In genomic region chr17:68512967-68513474, GRCh38 we compare ENCODE assay signal across 8 cellular contexts. TPM values are rescaled to one million over a fixed set of nuclear protein-coding genes. Genes with fewer than 3 reads are reported as not detected.
DNase-seq lines count a peak whose midpoint lies in the region; ATAC-seq and TF ChIP-seq lines count a peak whose summit lies in the region.

No MANE protein-coding gene starts in this region.

- H3K9me3 Mint-ChIP-seq in activated CD4-positive, alpha-beta T cell treated with anti-CD3 and anti-CD28 coated beads, Interleukin-2, amount 10 ng/mL, durations not matched to agents 24 days and 14 days, result no peaks in the 10 kb centered on the region

- TF ChIP-seq POLR2A in breast epithelium (IDR thresholded peaks at IDR 0.05), result no peak

- no peaks in the 10 kb centered on the region for H3K9me3 ChIP-seq in breast epithelium
- H3K9me3 ChIP-seq in stomach smooth muscle (ENCODE audit: control insufficient read depth in 2 of 2, low read length in 2 of 2), result no peaks in the 10 kb centered on the region

- peaks cover 37% of the 10 kb centered on the region for H3K36me3 Mint-ChIP-seq in activated CD4-positive, alpha-beta T cell treated with anti-CD3 and anti-CD28 coated beads, Interleukin-2, amount 10 ng/mL, durations not matched to agents 24 days and 14 days (ENCODE audit: low read depth)

- peaks cover 57% of the 10 kb centered on the region for H3K4me1 Mint-ChIP-seq in activated CD4-positive, alpha-beta T cell treated with anti-CD3 and anti-CD28 coated beads, Interleukin-2, amount 10 ng/mL, durations not matched to agents 24 days and 14 days

- H3K27me3 ChIP-seq in breast epithelium, result no peaks in the 10 kb centered on the region
- no peaks in the 10 kb centered on the region for H3K27me3 ChIP-seq in layer of hippocampus (ENCODE audit: control insufficient read depth, insufficient read depth, low read length)
- no peaks in the 10 kb centered on the region for H3K27me3 ChIP-seq in stomach smooth muscle (ENCODE audit: control insufficient read depth in 1 of 2, insufficient read depth in 2 of 2, low read length in 2 of 2)

- intact Hi-C loops in activated CD4-positive, alpha-beta T cell treated with anti-CD3 and anti-CD28 coated beads, Interleukin-2, amount 10 ng/mL, durations not matched to agents 24 days and 14 days (cut with micrococcal nuclease), result loop anchor here (5.0 to 10.0 kb wide), 4 partner anchors 221 to 812 kb away; partner anchors contain the start of genes ABCA5, AMZ2, ARSG and SLC16A6
- intact Hi-C loops in breast epithelium (cut with DNase I; ENCODE audit: low total_unique reads), result loop anchor here (2.0 kb wide), 1 partner anchor 52 kb away; no protein-coding TSS in a partner anchor

- H3K9ac ChIP-seq in stomach smooth muscle (ENCODE audit: low read length in 2 of 2), result peak overlapping the region; percentile 96 to 97

- H3K4me1 ChIP-seq in breast epithelium (peaks cover 0 to 8% of the 10 kb centered on the region in 2 donors), stomach smooth muscle (ENCODE audit: control insufficient read depth, insufficient read depth, low read length) (peaks cover 4% of the 10 kb centered on the region)

- no peak for TF ChIP-seq CTCF in breast epithelium (IDR thresholded peaks at IDR 0.05)

- H3K4me3 ChIP-seq in breast epithelium (peak overlapping the region; percentile 73 to 98 (median 84)), stomach smooth muscle (ENCODE audit: low read length in 2 of 2) (peak overlapping the region; percentile 98)

- H3K27ac ChIP-seq in breast epithelium, result peak overlapping the region; percentile 99
- peak overlapping the region; percentile 99 for H3K27ac ChIP-seq in layer of hippocampus (ENCODE audit: low read depth, low read length)
- peak overlapping the region; percentile 99 for H3K27ac ChIP-seq in stomach smooth muscle (ENCODE audit: low read length)

- H3K27ac Mint-ChIP-seq in activated CD4-positive, alpha-beta T cell treated with anti-CD3 and anti-CD28 coated beads, Interleukin-2, amount 10 ng/mL, durations not matched to agents 24 days and 14 days, result peak overlapping the region; percentile 97

- no peaks in the 10 kb centered on the region for H3K27me3 Mint-ChIP-seq in activated CD4-positive, alpha-beta T cell treated with anti-CD3 and anti-CD28 coated beads, Interleukin-2, amount 10 ng/mL, durations not matched to agents 24 days and 14 days

- H3K36me3 ChIP-seq in breast epithelium (peaks cover 10% of the 10 kb centered on the region), stomach smooth muscle (ENCODE audit: control insufficient read depth in 2 of 2, insufficient read depth in 2 of 2, low read length in 2 of 2) (peaks cover 5 to 10% of the 10 kb centered on the region in 2 donors)

- DNase-seq in activated CD4-positive, alpha-beta T cell treated with anti-CD3 and anti-CD28 coated beads, Interleukin-2, amount 10 ng/mL, durations not matched to agents 24 days and 14 days, result peak; percentile 75
- no peak for DNase-seq in activated CD4-positive, alpha-beta T cell treated with anti-CD3 and anti-CD28 coated beads, Interleukin-2, amount 50 U/mL, for 4 hours
- DNase-seq in NCI-H526 treated with DMSO at 0.1 percent for 48 hours (lab: John Stamatoyannopoulos, UW), result peak; percentile 38
- DNase-seq in breast epithelium (ENCODE audit: low spot score in 2 of 2), result no peak
- no peak for DNase-seq in ecto neural progenitor cell (ENCODE audit: low spot score)

- no peak for ATAC-seq in HG03520 (IDR thresholded peaks at IDR 0.05; ENCODE audit: unreplicated experiment)

- peak overlapping the region; percentile 99 for H3K4me3 Mint-ChIP-seq in activated CD4-positive, alpha-beta T cell treated with anti-CD3 and anti-CD28 coated beads, Interleukin-2, amount 10 ng/mL, durations not matched to agents 24 days and 14 days

RNA-seq across cellular contexts. Expression of gene PRKAR1A, which starts 0.8 kb away (rescaled TPM):
- total RNA-seq in activated CD4-positive, alpha-beta T cell treated with anti-CD3 and anti-CD28 coated beads, Interleukin-2, amount 10 ng/mL, durations not matched to agents 24 days and 14 days, result 194 and 207 TPM in 2 replicates
- 100 to 1,000 TPM; 331 to 432 (median 409) TPM for total RNA-seq in breast epithelium

RNA-seq across cellular contexts. Expression of gene WIPI1, which starts 55.7 kb away (rescaled TPM):
- total RNA-seq in activated CD4-positive, alpha-beta T cell treated with anti-CD3 and anti-CD28 coated beads, Interleukin-2, amount 10 ng/mL, durations not matched to agents 24 days and 14 days, result 9.1 and 9.5 TPM in 2 replicates
- 10 to 100 TPM; 65.1 to 83.6 (median 70.9) TPM for total RNA-seq in breast epithelium

Comparison
In these comparisons a context has a peak if more than half of its experiments do, and no peak if none do; other contexts are left out.
1. DNase-seq: peak in activated CD4-positive, alpha-beta T cell treated with anti-CD3 and anti-CD28 coated beads, Interleukin-2, amount 10 ng/mL, durations not matched to agents 24 days and 14 days (single experiment) and NCI-H526 treated with DMSO at 0.1 percent for 48 hours (single experiment); none in activated CD4-positive, alpha-beta T cell treated with anti-CD3 and anti-CD28 coated beads, Interleukin-2, amount 50 U/mL, for 4 hours (0 of 2), breast epithelium (0 of 2) and ecto neural progenitor cell (single experiment).
2. Peak in every context shown above with its lines, with median percentiles within 50 percentile points of each other: H3K27ac ChIP-seq.